In genomic region chr4:7826909-7827306, GRCh38 we compare ENCODE assay signal across 20 cellular contexts.
DNase-seq lines count a peak whose midpoint lies in the region; ATAC-seq, FAIRE-seq and TF ChIP-seq lines count a peak whose summit lies in the region.
"Had no signal": no experiment of that assay in that cellular context is flagged by ENCODE, and none has a peak within 500 bp of the region (broad histone marks: within the 10 kb centered on the region; RNA-seq: fewer than 3 reads in every experiment).

No MANE protein-coding gene starts in this region.

- no peak overlapping the region for H3K4me3 Mint-ChIP-seq in T-helper 2 cell treated with Interferon-gamma antibody and Interleukin-4, amounts not matched to agents 5 μg/mL and 100 μg/mL, for 36 hours
- peak overlapping the region in 6 of 8 donors; percentile 6 to 80 (median 62) for H3K4me3 Mint-ChIP-seq in CD4-positive, alpha-beta memory T cell
- peak overlapping the region; percentile 0 for H3K4me3 Mint-ChIP-seq in natural killer cell
- H3K4me3 Mint-ChIP-seq: endodermal cell had no signal

- SMC1A ChIA-PET in GM12878 (lab: Charles Lee; ENCODE audit: uncharacterized antibody, unreplicated experiment): no interaction called here

- peaks cover 47% of the 10 kb centered on the region for H3K4me1 Mint-ChIP-seq in T-helper 2 cell treated with Interferon-gamma antibody and Interleukin-4, amounts not matched to agents 5 μg/mL and 100 μg/mL, for 36 hours (ENCODE audit: low read depth)
- peaks cover 45 to 60% (median 50%) of the 10 kb centered on the region in 4 donors for H3K4me1 Mint-ChIP-seq in CD4-positive, alpha-beta memory T cell
- H3K4me1 Mint-ChIP-seq in natural killer cell: peaks cover 31 to 35% of the 10 kb centered on the region in 2 donors

- FAIRE-seq in GM12878 (lab: Jason Lieb, UNC): no peak
- FAIRE-seq: A549 had no signal

- H3K79me2 ChIP-seq in GM12878 (ENCODE audit: control insufficient read depth, insufficient read depth, low read length): no peaks in the 10 kb centered on the region

- H3K9ac ChIP-seq in GM12878 (ENCODE audit: control insufficient read depth, insufficient read depth, low read length) (no peak overlapping the region), colonic mucosa (ENCODE audit: low read depth in 2 of 2, low read length in 2 of 2) (no peak overlapping the region)

- BruUV-seq in GM12878 (replicated peaks; lab: Mats Ljungman, UMichigan): no TSS peak

- no peak overlapping the region for H3K27ac ChIP-seq in CD4-positive, alpha-beta memory T cell (ENCODE audit: low read depth, low read length)
- H3K27ac ChIP-seq in GM12878 (ENCODE audit: control insufficient read depth, insufficient read depth) (no peak overlapping the region), colonic mucosa (no peak overlapping the region)

- H3K4me2 ChIP-seq in GM12878 (ENCODE audit: control insufficient read depth, insufficient read depth): no peak overlapping the region
- H3K4me2 ChIP-seq: A549 had no signal

- H4K20me1 ChIP-seq in GM12878 (ENCODE audit: control insufficient read depth, insufficient read depth): no peaks in the 10 kb centered on the region

- H3K4me1 ChIP-seq in CD4-positive, alpha-beta memory T cell (ENCODE audit: insufficient read depth, low read length): peaks cover 49% of the 10 kb centered on the region
- H3K4me1 ChIP-seq in GM12878 (ENCODE audit: control insufficient read depth, insufficient read depth, low read length): no peaks in the 10 kb centered on the region
- H3K4me1 ChIP-seq in colonic mucosa: peaks cover 14% of the 10 kb centered on the region

- H3K4me3 ChIP-seq in CD4-positive, alpha-beta memory T cell (ENCODE audit: low read length in 2 of 2): no peak overlapping the region
- H3K4me3 ChIP-seq in GM12878 (no peak overlapping the region), colonic mucosa (no peak overlapping the region)
- H3K4me3 ChIP-seq: A549, ovary had no signal

- TF ChIP-seq RAD21 in GM12878 (IDR thresholded peaks at IDR 0.05; ENCODE audit: insufficient read depth, low read depth, low read length): no peak

- H3K36me3 ChIP-seq in CD4-positive, alpha-beta memory T cell (ENCODE audit: insufficient read depth, low read length): no peaks in the 10 kb centered on the region
- H3K36me3 ChIP-seq in GM12878 (ENCODE audit: control insufficient read depth in 2 of 2, insufficient read depth in 2 of 2, low read length in 1 of 2) (no peaks in the 10 kb centered on the region), colonic mucosa (no peaks in the 10 kb centered on the region)
- H3K36me3 ChIP-seq: ovary had no signal

- 70% methylated on average over 11 of the region's 11 CpGs for WGBS in GM12878 (ENCODE audit: insufficient coverage, insufficient replicate concordance, low lambda C conversion rate, missing lambda C conversion rate)

- no peaks in the 10 kb centered on the region for H3K9me3 ChIP-seq in CD4-positive, alpha-beta memory T cell (ENCODE audit: control insufficient read depth in 1 of 2, low read length in 2 of 2)
- H3K9me3 ChIP-seq in GM12878 (replicated peaks; ENCODE audit: control insufficient read depth, insufficient read depth, low read length) (no peaks in the 10 kb centered on the region; the same call in 2 of the 3 replicates), colonic mucosa (no peaks in the 10 kb centered on the region)
- H3K9me3 ChIP-seq: A549, ovary had no signal

- no peak overlapping the region for H2AFZ ChIP-seq in GM12878 (ENCODE audit: control insufficient read depth, low read depth, low read length)

- no peaks in the 10 kb centered on the region for H3K27me3 ChIP-seq in CD4-positive, alpha-beta memory T cell (ENCODE audit: insufficient read depth, low read length)
- H3K27me3 ChIP-seq in GM12878 (replicated peaks in 1 of 2; ENCODE audit: control insufficient read depth in 2 of 2, insufficient read depth in 2 of 2, low read length in 1 of 2): peaks cover 0 to 7% of the 10 kb centered on the region in 2 experiments; a peak in 3 of 4 replicates
- no peaks in the 10 kb centered on the region for H3K27me3 ChIP-seq in colonic mucosa
- H3K27me3 ChIP-seq: ovary had no signal

- RAD21 ChIA-PET in GM12878 (lab: Charles Lee; ENCODE audit: unreplicated experiment): no interaction called here

- DNase-seq in T-helper 2 cell treated with Interferon-gamma antibody and Interleukin-4, amounts not matched to agents 5 μg/mL and 100 μg/mL, for 36 hours (ENCODE audit: low spot score): no peak
- DNase-seq in T-helper 2 cell: no peak
- DNase-seq in CD4-positive, alpha-beta memory T cell: no peak
- no peak for DNase-seq in GM12878 (ENCODE audit: low read depth, low spot score)
- no peak for DNase-seq in natural killer cell
- DNase-seq in colonic mucosa: no peak
- DNase-seq in anterior cingulate cortex (lab: John Stamatoyannopoulos, UW): no peak
- DNase-seq: C1 segment of cervical spinal cord, cerebellar nuclear complex, endodermal cell, GF-D8, H7, NCI-H1694, NCI-H748 treated with DMSO at 0.1 percent for 48 hours, OCI-M1, ovary, Right ventricle myocardium superior had no signal

- peaks cover 5% of the 10 kb centered on the region for H3K9me3 Mint-ChIP-seq in T-helper 2 cell treated with Interferon-gamma antibody and Interleukin-4, amounts not matched to agents 5 μg/mL and 100 μg/mL, for 36 hours
- H3K9me3 Mint-ChIP-seq in CD4-positive, alpha-beta memory T cell: peaks cover 0 to 2% (median 0%) of the 10 kb centered on the region in 8 donors
- H3K9me3 Mint-ChIP-seq in natural killer cell: no peaks in the 10 kb centered on the region

- no peak for TF ChIP-seq CTCF in GM12878 (IDR thresholded peaks at IDR 0.05 in 2 of 3, conservative IDR thresholded peaks at IDR 0.05 in 1 of 3; ENCODE audit: control insufficient read depth in 2 of 3, extremely low read depth in 1 of 3, insufficient read depth in 1 of 3, low read depth in 3 of 3, low read length in 3 of 3)
- no peak for TF ChIP-seq CTCF in natural killer cell (IDR thresholded peaks at IDR 0.05)
- no peak for TF ChIP-seq CTCF in colonic mucosa (IDR thresholded peaks at IDR 0.05)

- intact Hi-C loops in CD4-positive, alpha-beta memory T cell (cut with micrococcal nuclease): no loop called here
- intact Hi-C loops in GM12878 (cut with micrococcal nuclease; ENCODE audit: unreplicated experiment) (no loop called here), natural killer cell (cut with micrococcal nuclease) (no loop called here), colonic mucosa (cut with DNase I) (no loop called here)

- H3K27ac Mint-ChIP-seq in T-helper 2 cell treated with Interferon-gamma antibody and Interleukin-4, amounts not matched to agents 5 μg/mL and 100 μg/mL, for 36 hours: peak overlapping the region; percentile 49
- peak overlapping the region; percentile 58 to 97 (median 87) for H3K27ac Mint-ChIP-seq in CD4-positive, alpha-beta memory T cell
- H3K27ac Mint-ChIP-seq in natural killer cell: peak overlapping the region in 1 of 2 donors; percentile 79
- H3K27ac Mint-ChIP-seq: endodermal cell had no signal

- H3K27me3 Mint-ChIP-seq in T-helper 2 cell treated with Interferon-gamma antibody and Interleukin-4, amounts not matched to agents 5 μg/mL and 100 μg/mL, for 36 hours (ENCODE audit: low read depth): no peaks in the 10 kb centered on the region
- no peaks in the 10 kb centered on the region for H3K27me3 Mint-ChIP-seq in CD4-positive, alpha-beta memory T cell
- peaks cover 0 to 36% of the 10 kb centered on the region in 2 donors for H3K27me3 Mint-ChIP-seq in natural killer cell (ENCODE audit: low read depth in 2 of 2)

- CTCF ChIA-PET in CD4-positive, alpha-beta memory T cell (lab: Charles Lee; ENCODE audit: partially characterized antibody): interaction anchor here (0.7 to 7.5 kb wide), 4 partner anchors 9 to 24 kb away, joined by 3 to 66 read pairs (median 7); no protein-coding TSS in a partner anchor
- CTCF ChIA-PET in GM12878 (lab: Yijun Ruan, JAX): interaction anchor here (4.3 kb wide), 1 partner anchor 24 kb away, joined by 14 read pairs; no protein-coding TSS in a partner anchor

- POLR2A ChIA-PET in CD4-positive, alpha-beta memory T cell (lab: Charles Lee; ENCODE audit: partially characterized antibody): interaction anchor here (2.2 kb wide), 1 partner anchor 28 kb away, joined by 23 read pairs; no protein-coding TSS in a partner anchor
- POLR2A ChIA-PET in GM12878 (lab: Charles Lee): no interaction called here

- no peak for TF ChIP-seq EP300 in GM12878 (IDR thresholded peaks at IDR 0.05; ENCODE audit: borderline replicate concordance in 1 of 2, control insufficient read depth in 1 of 2, low read depth in 2 of 2, low read length in 2 of 2)

- no peak for ATAC-seq in GM12878
- no peak for ATAC-seq in natural killer cell
- no peak for ATAC-seq in HG03565 (IDR thresholded peaks at IDR 0.05; ENCODE audit: unreplicated experiment)
- ATAC-seq: A549, sciatic nerve had no signal

- no peak for TF ChIP-seq POLR2A in GM12878 (IDR thresholded peaks at IDR 0.05; ENCODE audit: low read depth, low read length)

- H3K36me3 Mint-ChIP-seq in T-helper 2 cell treated with Interferon-gamma antibody and Interleukin-4, amounts not matched to agents 5 μg/mL and 100 μg/mL, for 36 hours (ENCODE audit: low read depth): peaks cover 13% of the 10 kb centered on the region
- peaks cover 11 to 14% of the 10 kb centered on the region in 2 donors for H3K36me3 Mint-ChIP-seq in CD4-positive, alpha-beta memory T cell
- H3K36me3 Mint-ChIP-seq in natural killer cell: no peaks in the 10 kb centered on the region

- in situ Hi-C loops in GM12878 (cut with MboI): no loop called here

TF ChIP-seq in GM12878, 131 proteins besides CTCF, POLR2A, EP300 and RAD21:
- no peak for TF ChIP-seq KAT2A (conservative IDR thresholded peaks at IDR 0.05; ENCODE audit: control insufficient read depth, low read depth, low read length)
- no peak for TF ChIP-seq KLF5 (IDR thresholded peaks at IDR 0.05; ENCODE audit: partially characterized antibody)
- TF ChIP-seq ATF7 (IDR thresholded peaks at IDR 0.05; ENCODE audit: low read depth): peak; percentile 49; the same call in 1 of the 2 replicates
- no peak for TF ChIP-seq BHLHE40 (IDR thresholded peaks at IDR 0.05; ENCODE audit: borderline replicate concordance in 1 of 2, low read depth in 2 of 2, low read length in 1 of 2)
